ENCODE assay signal across 8 cellular contexts in genomic region chr2:240435457-240435954, GRCh38. TPM values are rescaled to one million over a fixed set of nuclear protein-coding genes. Genes with fewer than 3 reads are reported as not detected.
DNase-seq lines count a peak whose midpoint lies in the region; ATAC-seq and TF ChIP-seq lines count a peak whose summit lies in the region.

Gene GPC1 (plus strand): TSS chr2:240435663. CDS start chr2:240435919, 256 bp downstream.

- H3K27ac ChIP-seq in RWPE2 (ENCODE audit: poor library complexity, severe bottlenecking) = peak within 1 kb of the TSS; percentile 96

- peak within 1 kb of the TSS; percentile 99 for H3K4me3 ChIP-seq in RWPE2 (ENCODE audit: severe bottlenecking)
- H3K4me3 ChIP-seq in retinal pigment epithelial cell (ENCODE audit: low read length) = peak within 1 kb of the TSS; percentile 53

- no peaks in the 10 kb centered on the region for H3K9me3 ChIP-seq in RWPE2 (ENCODE audit: severe bottlenecking)

- no peaks in the 10 kb centered on the region for H3K36me3 Mint-ChIP-seq in brain

- peaks cover 11% of the 10 kb centered on the region for H3K27me3 Mint-ChIP-seq in brain

- H3K27me3 ChIP-seq in RWPE2 (ENCODE audit: insufficient read depth, poor library complexity, severe bottlenecking) = no peaks in the 10 kb centered on the region

- DNase-seq in Ammon's horn (ENCODE audit: low spot score) (peak; percentile 67), RWPE2 (ENCODE audit: low spot score) (peak; percentile 73), hypothalamus (lab: John Stamatoyannopoulos, UW) (peak in 32 of 51 donors; percentile 38 to 90 (median 74)), retinal pigment epithelial cell (ENCODE audit: low read depth) (no peak), cerebellar nuclear complex (lab: John Stamatoyannopoulos, UW) (no peak)

- ATAC-seq in GM18868 (IDR thresholded peaks at IDR 0.05; ENCODE audit: unreplicated experiment) (peak; percentile 51), HG03520 (IDR thresholded peaks at IDR 0.05; ENCODE audit: unreplicated experiment) (peak; percentile 44), RWPE2 (ENCODE audit: low read depth) (peak; percentile 28)

- H3K36me3 ChIP-seq in RWPE2 (ENCODE audit: low read depth) = no peaks in the 10 kb centered on the region

- H3K4me1 ChIP-seq in RWPE2 (ENCODE audit: insufficient read depth, poor library complexity, severe bottlenecking) = peaks cover 16% of the 10 kb centered on the region

- H3K27ac Mint-ChIP-seq in brain = peak within 1 kb of the TSS; percentile 86 to 97 (median 92)

- no peak for TF ChIP-seq CTCF in RWPE2 (IDR thresholded peaks at IDR 0.05; ENCODE audit: poor library complexity, severe bottlenecking)
- no peak for TF ChIP-seq CTCF in brain (conservative IDR thresholded peaks at IDR 0.05)
- TF ChIP-seq CTCF in retinal pigment epithelial cell (conservative IDR thresholded peaks at IDR 0.05; ENCODE audit: low read depth, low read length) = no peak

- H3K9me3 Mint-ChIP-seq in brain = no peaks in the 10 kb centered on the region

- H3K4me3 Mint-ChIP-seq in brain = peak within 1 kb of the TSS; percentile 86 to 89 (median 87)

- H3K4me1 Mint-ChIP-seq in brain = peaks cover 35% of the 10 kb centered on the region

RNA-seq across cellular contexts. Expression of gene GPC1, which starts in this region (rescaled TPM):
- 52.7 TPM for polyA plus RNA-seq in brain (ENCODE audit: insufficient read depth, low read depth, low replicate concordance)

Comparison
In these comparisons a context has a peak if more than half of its experiments do, and no peak if none do; other contexts are left out.
1. DNase-seq: peak in Ammon's horn (single experiment), RWPE2 (single experiment) and hypothalamus (32 of 51); none in retinal pigment epithelial cell (single experiment) and cerebellar nuclear complex (0 of 2).
2. Peak in every context shown above with its lines, with median percentiles within 50 percentile points of each other: ATAC-seq.